Comparison of ENCODE assay signal across 1 cellular context in the genomic region with DNA sequence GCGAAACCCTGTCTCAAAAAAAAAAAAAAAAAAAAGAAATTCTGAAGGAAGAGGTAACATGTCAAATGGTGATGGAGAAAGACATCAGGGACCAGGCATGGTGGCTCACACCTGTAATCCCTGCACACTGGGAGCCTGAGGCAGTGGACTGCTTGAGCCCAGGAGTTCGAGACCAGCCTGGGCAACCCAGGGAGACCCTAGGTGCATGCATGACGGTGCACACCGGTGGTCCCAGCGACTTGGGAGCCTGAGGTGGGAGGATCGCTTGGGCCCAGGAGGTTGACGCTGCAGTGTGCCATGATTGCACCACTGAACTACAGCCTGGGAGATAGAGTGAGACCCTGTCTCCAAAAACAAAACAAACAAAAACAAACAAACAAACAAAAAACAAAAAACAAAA.
TF ChIP-seq lines count a peak whose summit lies in the region.

No MANE protein-coding gene starts in this region.

TF ChIP-seq in HEK293T, 16 proteins besides CTCF, POLR2A, EP300 and RAD21 (continued from another document):
- no peak for TF ChIP-seq TARDBP (IDR thresholded peaks at IDR 0.05)
- no peak for TF ChIP-seq CTBP1 (IDR thresholded peaks at IDR 0.05; ENCODE audit: borderline replicate concordance)
- no peak for TF ChIP-seq FOXK2 (IDR thresholded peaks at IDR 0.05)
- TF ChIP-seq FOXA1 (IDR thresholded peaks at IDR 0.05) = no peak
- no peak for TF ChIP-seq SUZ12 (IDR thresholded peaks at IDR 0.05)
- no peak for TF ChIP-seq BHLHE40 (IDR thresholded peaks at IDR 0.05; ENCODE audit: borderline replicate concordance)
- TF ChIP-seq ELF4 (IDR thresholded peaks at IDR 0.05) = no peak
